ENCODE assay signal across 8 cellular contexts in the genomic region with DNA sequence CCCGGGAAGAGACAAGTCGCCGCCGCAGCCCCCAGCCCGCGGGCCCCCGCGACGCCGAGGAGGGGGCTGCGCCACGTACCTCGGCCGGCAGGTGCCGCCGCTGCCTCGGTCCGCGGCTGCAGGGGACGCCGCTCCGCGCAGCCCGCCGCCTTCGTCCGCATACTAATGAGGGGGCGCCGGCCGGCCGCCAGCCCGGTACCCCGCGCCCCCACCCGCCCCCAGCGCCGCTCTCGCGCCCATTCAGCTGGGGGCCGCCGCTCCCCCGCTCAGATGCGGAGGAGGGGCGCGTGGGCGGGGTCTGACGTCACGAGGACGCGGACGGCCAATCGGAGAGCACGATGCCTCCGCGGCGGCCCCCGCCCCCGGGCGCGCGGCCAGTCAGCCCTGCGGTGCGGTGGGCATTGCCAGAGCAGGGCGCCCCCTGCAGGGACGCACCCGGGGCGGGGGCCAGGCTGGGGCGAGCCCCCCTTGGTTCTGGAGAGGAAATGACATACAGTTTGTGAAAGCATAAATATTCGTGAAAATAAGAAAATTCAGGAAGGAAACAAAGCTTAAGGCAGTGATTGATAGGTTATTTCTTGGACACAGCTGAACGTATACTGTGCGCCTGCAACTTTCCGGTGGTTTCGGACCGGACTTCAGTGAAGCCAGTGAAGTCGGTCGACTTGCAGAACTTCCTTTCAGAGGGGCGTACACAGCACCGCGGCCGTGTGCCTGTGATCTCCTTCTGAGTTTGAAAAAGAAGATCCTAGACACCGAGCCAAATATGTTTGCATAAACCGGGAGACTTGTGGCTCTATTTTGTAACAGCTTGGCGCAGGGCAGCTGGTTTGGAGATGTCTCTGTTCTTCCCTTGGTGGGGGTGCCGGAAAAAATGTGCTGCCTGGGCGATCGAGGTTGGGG. TPM values are rescaled to one million over a fixed set of nuclear protein-coding genes. Genes with fewer than 3 reads are reported as not detected.
DNase-seq lines count a peak whose midpoint lies in the region; ATAC-seq and TF ChIP-seq lines count a peak whose summit lies in the region.

TSS of gene ST3GAL5 (minus strand) at position 246 of the 903 bp plus-strand sequence. CDS start at position 161, 85 bp downstream.

- H3K27ac ChIP-seq in C4-2B (peak within 1 kb of the TSS; percentile 67), ectodermal cell (ENCODE audit: insufficient read depth, low read depth, low read length, poor library complexity, severe bottlenecking) (peak within 1 kb of the TSS; percentile 66), lung (ENCODE audit: low read depth in 1 of 2, low read length in 1 of 2) (peak within 1 kb of the TSS; percentile 57 to 90)

- peak within 1 kb of the TSS; percentile 92 for H3K27ac Mint-ChIP-seq in activated CD8-positive, alpha-beta T cell treated with anti-CD3 and anti-CD28 coated beads for 36 hours

- intact Hi-C loops in activated CD8-positive, alpha-beta T cell treated with anti-CD3 and anti-CD28 coated beads for 36 hours (cut with micrococcal nuclease), result loop anchor here (5.0 kb wide), 2 partner anchors 37 to 62 kb away; no protein-coding TSS in a partner anchor

- peaks cover 20% of the 10 kb centered on the region for H3K4me1 ChIP-seq in ectodermal cell (ENCODE audit: control insufficient read depth, insufficient read depth, low read length)
- H3K4me1 ChIP-seq in lung (ENCODE audit: control insufficient read depth in 2 of 2, insufficient read depth in 2 of 2, low read length in 2 of 2), result peaks cover 0 to 9% of the 10 kb centered on the region in 2 donors

- peaks cover 67% of the 10 kb centered on the region for H3K4me1 Mint-ChIP-seq in activated CD8-positive, alpha-beta T cell treated with anti-CD3 and anti-CD28 coated beads for 36 hours (ENCODE audit: low read depth)

- ATAC-seq in GM19328 (IDR thresholded peaks at IDR 0.05; ENCODE audit: unreplicated experiment) (peak; percentile 83), HG03469 (IDR thresholded peaks at IDR 0.05; ENCODE audit: unreplicated experiment) (peak; percentile 66), lung (ENCODE audit: insufficient read depth, low FRiP score) (peak; percentile 78)
- ATAC-seq in activated CD8-positive, alpha-beta T cell treated with anti-CD3 and anti-CD28 coated beads for 36 hours, result peak; percentile 81

- H3K27me3 ChIP-seq in ectodermal cell (ENCODE audit: control insufficient read depth, insufficient read depth, low read length, poor library complexity, severe bottlenecking), result peaks cover 23% of the 10 kb centered on the region
- no peaks in the 10 kb centered on the region for H3K27me3 ChIP-seq in lung (ENCODE audit: control insufficient read depth, insufficient read depth)

- TF ChIP-seq CTCF in C4-2B (conservative IDR thresholded peaks at IDR 0.05) (peak; percentile 89), lung (IDR thresholded peaks at IDR 0.05; ENCODE audit: control extremely low read depth, extremely low read depth) (peak; percentile 32)
- TF ChIP-seq CTCF in activated CD8-positive, alpha-beta T cell treated with anti-CD3 and anti-CD28 coated beads for 36 hours (IDR thresholded peaks at IDR 0.05), result peak; percentile 82

- WGBS in ectodermal cell, 2 experiments, result 1% methylated on average over 86 of the region's 86 CpGs
- WGBS in lung, 2 donors, result 0% methylated on average over 44 to 86 of the region's 86 CpGs

- H3K27me3 Mint-ChIP-seq in activated CD8-positive, alpha-beta T cell treated with anti-CD3 and anti-CD28 coated beads for 36 hours, result no peaks in the 10 kb centered on the region

- peak within 1 kb of the TSS; percentile 94 for H3K4me3 Mint-ChIP-seq in activated CD8-positive, alpha-beta T cell treated with anti-CD3 and anti-CD28 coated beads for 36 hours

- H3K9me3 Mint-ChIP-seq in activated CD8-positive, alpha-beta T cell treated with anti-CD3 and anti-CD28 coated beads for 36 hours, result no peaks in the 10 kb centered on the region

- CTCF ChIA-PET in activated CD8-positive, alpha-beta T cell treated with anti-CD3 and anti-CD28 coated beads for 36 hours (lab: Charles Lee), result interaction anchor here (0.6 to 9.3 kb wide), 35 partner anchors 8 to 220 kb away, joined by 3 to 129 read pairs (median 5); no protein-coding TSS in a partner anchor

- H3K9me3 ChIP-seq in ectodermal cell (ENCODE audit: control insufficient read depth, low read length) (no peaks in the 10 kb centered on the region), lung (ENCODE audit: control insufficient read depth in 2 of 2, insufficient read depth in 1 of 2, low read length in 1 of 2) (no peaks in the 10 kb centered on the region)

- POLR2A ChIA-PET in activated CD8-positive, alpha-beta T cell treated with anti-CD3 and anti-CD28 coated beads for 36 hours (lab: Charles Lee), result interaction anchor here (1.0 to 5.5 kb wide), 11 partner anchors 10 to 150 kb away, joined by 3 to 23 read pairs (median 6); no protein-coding TSS in a partner anchor

- DNase-seq in NCI-H82 treated with DMSO at 0.1 percent for 48 hours (lab: John Stamatoyannopoulos, UW; ENCODE audit: unreplicated experiment), result peak; percentile 53
- peak; percentile 91 for DNase-seq in activated CD8-positive, alpha-beta T cell treated with anti-CD3 and anti-CD28 coated beads for 36 hours
- peak; percentile 93 for DNase-seq in lung (ENCODE audit: low spot score)
- DNase-seq in stimulated activated CD4-positive, alpha-beta T cell treated with anti-CD3 and anti-CD28 coated beads, TNF-alpha, amount 100 ng/mL, for 48 hours (ENCODE audit: low read depth in 3 of 3), result peak; percentile 73 to 91 (median 75)

- H3K36me3 Mint-ChIP-seq in activated CD8-positive, alpha-beta T cell treated with anti-CD3 and anti-CD28 coated beads for 36 hours (ENCODE audit: low read depth), result peaks cover 7% of the 10 kb centered on the region

- no peaks in the 10 kb centered on the region for H3K36me3 ChIP-seq in ectodermal cell (ENCODE audit: control insufficient read depth, insufficient read depth, low read length)
- no peaks in the 10 kb centered on the region for H3K36me3 ChIP-seq in lung (ENCODE audit: control insufficient read depth in 2 of 2, insufficient read depth in 2 of 2, low read length in 2 of 2)

- peak within 1 kb of the TSS; percentile 76 for H3K4me3 ChIP-seq in ectodermal cell (ENCODE audit: insufficient read depth, low read depth, low read length)
- peak within 1 kb of the TSS; percentile 84 for H3K4me3 ChIP-seq in lung

RNA-seq across cellular contexts. Expression of gene ST3GAL5, which starts in this region (rescaled TPM):
- 10 to 100 TPM; 21.1 to 21.5 TPM for total RNA-seq in activated CD8-positive, alpha-beta T cell treated with anti-CD3 and anti-CD28 coated beads for 36 hours
- polyA plus RNA-seq in ectodermal cell (2013, experiment 1 of 4), result 7.8 TPM
- polyA plus RNA-seq in ectodermal cell (2013, experiment 2 of 4), result 9.4 TPM
- 8.0 TPM for polyA plus RNA-seq in ectodermal cell (2013, experiment 3 of 4)
- polyA plus RNA-seq in ectodermal cell (2013, experiment 4 of 4), result 7.8 TPM
- 100 to 1,000 TPM in 1 of 2 donors, 10 to 100 TPM in 1; 71.1 to 149 TPM for total RNA-seq in lung
- polyA plus RNA-seq in lung, result 10 to 100 TPM; 31.1 to 57.7 TPM

Comparison
In these comparisons a context has a peak if more than half of its experiments do, and no peak if none do; other contexts are left out.
1. Peak in every context shown above with its lines: DNase-seq, ATAC-seq, H3K4me3 ChIP-seq and H3K27ac ChIP-seq.
2. CTCF ChIP-seq: peak in every context shown above with its lines; median percentile 89 in C4-2B; 82 in activated CD8-positive, alpha-beta T cell treated with anti-CD3 and anti-CD28 coated beads for 36 hours; 32 in lung.